ENCODE assay signal across 10 cellular contexts in genomic region chr2:217918220-217919024, GRCh38.
DNase-seq lines count a peak whose midpoint lies in the region; TF ChIP-seq lines count a peak whose summit lies in the region.
"Had no signal": no experiment of that assay in that cellular context is flagged by ENCODE, and none has a peak within 500 bp of the region (broad histone marks: within the 10 kb centered on the region; RNA-seq: fewer than 3 reads in every experiment).

No MANE protein-coding gene starts in this region.

- H3K9me3 Mint-ChIP-seq in osteocyte (ENCODE audit: unreplicated experiment), result no peaks in the 10 kb centered on the region
- H3K9me3 Mint-ChIP-seq in activated CD4-positive, alpha-beta T cell treated with anti-CD3 and anti-CD28 coated beads, Interleukin-2, amount 10 ng/mL, durations not matched to agents 24 days and 14 days, result no peaks in the 10 kb centered on the region

- peak; percentile 20 for TF ChIP-seq CTCF in fibroblast of the aortic adventitia (IDR thresholded peaks at IDR 0.05; ENCODE audit: insufficient read depth, low read length)
- TF ChIP-seq CTCF in osteocyte (IDR thresholded peaks at IDR 0.05), result peak; percentile 38

- H3K36me3 Mint-ChIP-seq in osteocyte (ENCODE audit: unreplicated experiment), result peaks cover 15% of the 10 kb centered on the region
- H3K36me3 Mint-ChIP-seq in activated CD4-positive, alpha-beta T cell treated with anti-CD3 and anti-CD28 coated beads, Interleukin-2, amount 10 ng/mL, durations not matched to agents 24 days and 14 days (ENCODE audit: low read depth), result no peaks in the 10 kb centered on the region

- H3K27ac Mint-ChIP-seq in osteocyte (ENCODE audit: unreplicated experiment), result peak overlapping the region; percentile 53
- no peak overlapping the region for H3K27ac Mint-ChIP-seq in activated CD4-positive, alpha-beta T cell treated with anti-CD3 and anti-CD28 coated beads, Interleukin-2, amount 10 ng/mL, durations not matched to agents 24 days and 14 days

- intact Hi-C loops in activated CD4-positive, alpha-beta T cell treated with anti-CD3 and anti-CD28 coated beads, Interleukin-2, amount 10 ng/mL, durations not matched to agents 24 days and 14 days (cut with micrococcal nuclease), result no loop called here

- no peaks in the 10 kb centered on the region for H3K27me3 Mint-ChIP-seq in osteocyte (ENCODE audit: unreplicated experiment)
- H3K27me3 Mint-ChIP-seq in activated CD4-positive, alpha-beta T cell treated with anti-CD3 and anti-CD28 coated beads, Interleukin-2, amount 10 ng/mL, durations not matched to agents 24 days and 14 days, result peaks cover 2% of the 10 kb centered on the region

- no peak overlapping the region for H3K4me3 Mint-ChIP-seq in osteocyte (ENCODE audit: unreplicated experiment)
- no peak overlapping the region for H3K4me3 Mint-ChIP-seq in activated CD4-positive, alpha-beta T cell treated with anti-CD3 and anti-CD28 coated beads, Interleukin-2, amount 10 ng/mL, durations not matched to agents 24 days and 14 days

- peaks cover 76% of the 10 kb centered on the region for H3K4me1 Mint-ChIP-seq in osteocyte (ENCODE audit: unreplicated experiment)
- H3K4me1 Mint-ChIP-seq in activated CD4-positive, alpha-beta T cell treated with anti-CD3 and anti-CD28 coated beads, Interleukin-2, amount 10 ng/mL, durations not matched to agents 24 days and 14 days, result no peaks in the 10 kb centered on the region

- DNase-seq in Ammon's horn (ENCODE audit: low spot score) (peak; percentile 48), NCI-H2227 treated with DMSO at 0.1 percent for 48 hours (lab: John Stamatoyannopoulos, UW) (peak; percentile 37), fibroblast of the aortic adventitia (ENCODE audit: low read depth) (no peak), osteocyte (ENCODE audit: extremely low spot score, unreplicated experiment) (no peak), NCI-H1694 treated with DMSO at 0.1 percent for 48 hours (lab: John Stamatoyannopoulos, UW) (no peak), epidermal melanocyte (ENCODE audit: insufficient read length, low spot score) (no peak)
- no peak for DNase-seq in activated CD4-positive, alpha-beta T cell treated with anti-CD3 and anti-CD28 coated beads, Interleukin-2, amount 10 ng/mL, durations not matched to agents 24 days and 14 days
- no peak for DNase-seq in stimulated activated CD8-positive, alpha-beta memory T cell treated with anti-CD3 and anti-CD28 coated beads, Interleukin-4, amount 100 ng/mL, for 48 hours
- DNase-seq: effector memory CD4-positive, alpha-beta T cell; MG63 had no signal

- no peak overlapping the region for H3K4me3 ChIP-seq in fibroblast of the aortic adventitia (ENCODE audit: low read depth, low read length)
- H3K4me3 ChIP-seq: MG63 had no signal

Comparison
In these comparisons a context has a peak if more than half of its experiments do, and no peak if none do; other contexts are left out.
1. DNase-seq: peak in Ammon's horn (single experiment) and NCI-H2227 treated with DMSO at 0.1 percent for 48 hours (single experiment); none in fibroblast of the aortic adventitia (single experiment), osteocyte (single experiment), activated CD4-positive, alpha-beta T cell treated with anti-CD3 and anti-CD28 coated beads, Interleukin-2, amount 10 ng/mL, durations not matched to agents 24 days and 14 days (single experiment), stimulated activated CD8-positive, alpha-beta memory T cell treated with anti-CD3 and anti-CD28 coated beads, Interleukin-4, amount 100 ng/mL, for 48 hours (single experiment), NCI-H1694 treated with DMSO at 0.1 percent for 48 hours (single experiment) and epidermal melanocyte (single experiment).